ENCODE assay signal across 8 cellular contexts in the genomic region with DNA sequence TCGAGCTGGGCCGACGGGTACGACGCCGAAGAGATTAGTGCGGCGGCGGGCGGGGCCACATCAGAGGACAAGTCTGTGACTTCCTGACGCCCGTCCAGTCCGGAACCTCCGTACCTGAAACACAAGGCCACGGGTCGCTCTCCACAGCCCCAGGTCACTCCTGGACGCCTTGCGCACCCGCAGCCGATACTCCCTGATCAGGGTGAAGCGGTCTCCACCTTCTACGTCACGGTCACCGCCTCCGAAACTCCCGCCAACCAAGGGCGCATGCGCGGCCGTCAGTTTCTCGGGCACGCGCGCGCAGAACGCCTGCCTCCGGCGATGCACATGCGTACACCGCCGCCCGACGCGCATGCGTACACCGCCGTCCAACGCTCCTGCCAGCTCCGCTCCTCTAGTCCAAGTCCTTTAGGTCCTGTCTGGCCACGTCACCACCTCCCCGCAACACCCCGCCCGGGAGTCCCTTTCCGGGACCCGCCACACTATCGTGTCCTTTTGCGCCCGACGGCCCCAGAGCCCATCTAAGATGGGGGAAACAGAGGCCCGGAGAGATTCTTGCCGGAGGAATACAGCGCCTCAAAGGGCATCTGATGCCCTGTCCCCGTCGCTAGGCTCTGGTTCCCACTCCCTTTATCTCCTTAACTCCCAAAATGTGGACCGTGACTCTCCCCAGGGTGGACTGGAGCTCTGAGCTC. TPM values are rescaled to one million over a fixed set of nuclear protein-coding genes. Genes with fewer than 3 reads are reported as not detected.
DNase-seq lines count a peak whose midpoint lies in the region; ATAC-seq and TF ChIP-seq lines count a peak whose summit lies in the region.

A gene with protein sequence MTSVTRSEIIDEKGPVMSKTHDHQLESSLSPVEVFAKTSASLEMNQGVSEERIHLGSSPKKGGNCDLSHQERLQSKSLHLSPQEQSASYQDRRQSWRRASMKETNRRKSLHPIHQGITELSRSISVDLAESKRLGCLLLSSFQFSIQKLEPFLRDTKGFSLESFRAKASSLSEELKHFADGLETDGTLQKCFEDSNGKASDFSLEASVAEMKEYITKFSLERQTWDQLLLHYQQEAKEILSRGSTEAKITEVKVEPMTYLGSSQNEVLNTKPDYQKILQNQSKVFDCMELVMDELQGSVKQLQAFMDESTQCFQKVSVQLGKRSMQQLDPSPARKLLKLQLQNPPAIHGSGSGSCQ (minus strand): TSS at position 216 of the 695 bp plus-strand sequence. CDS start 2,305 bp downstream, outside the sequence.

- ATAC-seq in GM19468 (IDR thresholded peaks at IDR 0.05; ENCODE audit: extremely low read depth, unreplicated experiment) (peak; percentile 68), lung (ENCODE audit: insufficient read depth, low FRiP score) (peak; percentile 89)

- no peaks in the 10 kb centered on the region for H3K27me3 ChIP-seq in lung (ENCODE audit: control insufficient read depth, insufficient read depth)

- 0% methylated on average over 65 of the region's 65 CpGs for WGBS in lung, 2 donors

- H3K4me3 ChIP-seq in lung, result peak within 1 kb of the TSS; percentile 65

- H3K36me3 ChIP-seq in lung (ENCODE audit: control insufficient read depth in 2 of 2, insufficient read depth in 2 of 2, low read length in 2 of 2), result no peaks in the 10 kb centered on the region

- H3K27ac ChIP-seq in lung (ENCODE audit: low read depth in 1 of 2, low read length in 1 of 2), result peak within 1 kb of the TSS; percentile 91 to 98

- H3K9me3 ChIP-seq in lung (ENCODE audit: control insufficient read depth in 2 of 2, insufficient read depth in 1 of 2, low read length in 1 of 2), result no peaks in the 10 kb centered on the region

- peaks cover 0 to 2% of the 10 kb centered on the region in 2 donors for H3K4me1 ChIP-seq in lung (ENCODE audit: control insufficient read depth in 2 of 2, insufficient read depth in 2 of 2, low read length in 2 of 2)

- peak; percentile 96 for DNase-seq in CMK (ENCODE audit: low read depth)
- peak; percentile 90 for DNase-seq in HS-5 (ENCODE audit: low read depth)
- peak; percentile 89 for DNase-seq in NK-92 (lab: John Stamatoyannopoulos, UW; ENCODE audit: unreplicated experiment)
- DNase-seq in activated CD8-positive, alpha-beta memory T cell treated with anti-CD3 and anti-CD28 coated beads for 1 hour (ENCODE audit: extremely low read depth in 1 of 2, low read depth in 1 of 2), result peak; percentile 91 to 99
- peak; percentile 97 for DNase-seq in effector CD4-positive, alpha-beta T cell
- peak; percentile 98 for DNase-seq in lung (ENCODE audit: low spot score)
- peak; percentile 97 to 99 (median 98) for DNase-seq in stimulated activated CD4-positive, alpha-beta T cell treated with anti-CD3 and anti-CD28 coated beads, TNF-alpha, amount 100 ng/mL, for 24 hours (ENCODE audit: low read depth in 3 of 3)

- no peak for TF ChIP-seq CTCF in lung (IDR thresholded peaks at IDR 0.05; ENCODE audit: control extremely low read depth, extremely low read depth)

RNA-seq across cellular contexts. Expression of the gene that starts here (rescaled TPM):
- total RNA-seq in lung, result 10 to 100 TPM; 10.5 to 11.0 TPM
- polyA plus RNA-seq in lung, result 1 to 10 TPM; 5.8 to 8.9 TPM

Comparison
In these comparisons a context has a peak if more than half of its experiments do, and no peak if none do; other contexts are left out.
1. Peak in every context shown above with its lines: DNase-seq, ATAC-seq, H3K4me3 ChIP-seq and H3K27ac ChIP-seq.